Comparison of ENCODE assay signal across 34 cellular contexts in genomic region chr7:133423618-133424017, GRCh38.
"Had no signal": no experiment of that assay in that cellular context is flagged by ENCODE, and none has a peak within 500 bp of the region (broad histone marks: within the 10 kb centered on the region; RNA-seq: fewer than 3 reads in every experiment).

No MANE protein-coding gene starts in this region.

- H3K27me3 ChIP-seq: MG63 had no signal

- DNase-seq: Karpas-422, Kasumi-1, MG63, MM.1S, MV-4-11, NCI-H1048, NCI-H1092, NCI-H1092 treated with DMSO at 0.1 percent for 48 hours, NCI-H1105, NCI-H1105 treated with DMSO at 0.1 percent for 48 hours, NCI-H1417, NCI-H1417 treated with DMSO at 0.1 percent for 48 hours, NCI-H1436, NCI-H1436 treated with DMSO at 0.1 percent for 48 hours, NCI-H146, NCI-H1694, NCI-H1694 treated with DMSO at 0.1 percent for 48 hours, NCI-H187, NCI-H187 treated with DMSO at 0.1 percent for 48 hours, NCI-H1930, NCI-H2029, NCI-H2029 treated with DMSO at 0.1 percent for 48 hours, NCI-H2081, NCI-H2107, NCI-H2171, NCI-H2171 treated with DMSO at 0.1 percent for 48 hours, NCI-H2227 treated with DMSO at 0.1 percent for 48 hours, NCI-H226, NCI-H345, NCI-H446, NCI-H446 treated with DMSO at 0.1 percent for 48 hours, NCI-H510A, NCI-H510A treated with DMSO at 0.1 percent for 48 hours had no signal

- H3K36me3 ChIP-seq: MG63 had no signal

- H3K27ac ChIP-seq: KMS-11 had no signal

- H3K9me3 ChIP-seq: MG63 had no signal

- H3K4me2 ChIP-seq: KMS-11 had no signal

- H3K9ac ChIP-seq: KMS-11 had no signal

- H3K4me3 ChIP-seq: MG63 had no signal
